ENCODE assay signal across 16 cellular contexts in genomic region chr1:21546122-21546825, GRCh38. TPM values are rescaled to one million over a fixed set of nuclear protein-coding genes. Genes with fewer than 3 reads are reported as not detected.
"Had no signal": no experiment of that assay in that cellular context is flagged by ENCODE, and none has a peak within 500 bp of the region (broad histone marks: within the 10 kb centered on the region; RNA-seq: fewer than 3 reads in every experiment).

No MANE protein-coding gene starts in this region.

- H3K36me3 Mint-ChIP-seq: naive thymus-derived CD8-positive, alpha-beta T cell had no signal

- H3K4me3 Mint-ChIP-seq: activated CD8-positive, alpha-beta T cell treated with anti-CD3 and anti-CD28 coated beads, Interleukin-2, amount 10 ng/mL, durations not matched to agents 7 days and 5 days; naive thymus-derived CD8-positive, alpha-beta T cell; stimulated activated naive CD8-positive, alpha-beta T cell treated with anti-CD3 and anti-CD28 coated beads, Interleukin-15, Interleukin-2, amounts not matched to agents 100 ng/mL and 50 ng/mL, for 24 hours had no signal

- H3K27ac Mint-ChIP-seq: activated CD8-positive, alpha-beta T cell treated with anti-CD3 and anti-CD28 coated beads, Interleukin-2, amount 10 ng/mL, durations not matched to agents 7 days and 5 days; stimulated activated naive CD8-positive, alpha-beta T cell treated with anti-CD3 and anti-CD28 coated beads, Interleukin-15, Interleukin-2, amounts not matched to agents 100 ng/mL and 50 ng/mL, for 24 hours had no signal

- H3K27me3 ChIP-seq: testis had no signal

- H3K4me3 ChIP-seq: coronary artery, mucosa of descending colon, testis had no signal

- H3K9me3 ChIP-seq: mucosa of descending colon, testis had no signal

- ATAC-seq: activated CD8-positive, alpha-beta T cell treated with anti-CD3 and anti-CD28 coated beads, Interleukin-2, amount 10 ng/mL, durations not matched to agents 7 days and 5 days; mucosa of descending colon; naive thymus-derived CD8-positive, alpha-beta T cell had no signal

- H3K4me1 ChIP-seq: testis had no signal

- H3K4me1 Mint-ChIP-seq: naive thymus-derived CD8-positive, alpha-beta T cell had no signal

- H3K9me3 Mint-ChIP-seq: naive thymus-derived CD8-positive, alpha-beta T cell; stimulated activated naive CD8-positive, alpha-beta T cell treated with anti-CD3 and anti-CD28 coated beads, Interleukin-15, Interleukin-2, amounts not matched to agents 100 ng/mL and 50 ng/mL, for 24 hours had no signal

- H3K27ac ChIP-seq: epithelial cell of prostate, testis, VCaP had no signal

- DNase-seq: activated CD4-positive, alpha-beta T cell treated with anti-CD3 and anti-CD28 coated beads for 4 hours; activated CD8-positive, alpha-beta memory T cell treated with anti-CD3 and anti-CD28 coated beads, Interleukin-2, amount 50 U/mL, for 48 hours; activated CD8-positive, alpha-beta T cell treated with anti-CD3 and anti-CD28 coated beads, Interleukin-2, amount 10 ng/mL, durations not matched to agents 7 days and 5 days; caudate nucleus; effector memory CD4-positive, alpha-beta T cell; hippocampal formation; mucosa of descending colon; naive thymus-derived CD8-positive, alpha-beta T cell; stimulated activated CD4-positive, alpha-beta T cell treated with anti-CD3 and anti-CD28 coated beads, Interleukin-15, amount 100 ng/mL, for 24 hours; stimulated activated CD4-positive, alpha-beta T cell treated with anti-CD3 and anti-CD28 coated beads, Interleukin-4, amount 100 ng/mL, for 24 hours; T1000; testis had no signal

RNA-seq across cellular contexts. Expression of gene ALPL, which starts 37.1 kb away (rescaled TPM):
- total RNA-seq: activated CD8-positive, alpha-beta T cell treated with anti-CD3 and anti-CD28 coated beads, Interleukin-2, amount 10 ng/mL, durations not matched to agents 7 days and 5 days; naive thymus-derived CD8-positive, alpha-beta T cell had no signal
- polyA plus RNA-seq: naive thymus-derived CD8-positive, alpha-beta T cell had no signal
